Comparison of ENCODE assay signal across 1 cellular context in the genomic region with DNA sequence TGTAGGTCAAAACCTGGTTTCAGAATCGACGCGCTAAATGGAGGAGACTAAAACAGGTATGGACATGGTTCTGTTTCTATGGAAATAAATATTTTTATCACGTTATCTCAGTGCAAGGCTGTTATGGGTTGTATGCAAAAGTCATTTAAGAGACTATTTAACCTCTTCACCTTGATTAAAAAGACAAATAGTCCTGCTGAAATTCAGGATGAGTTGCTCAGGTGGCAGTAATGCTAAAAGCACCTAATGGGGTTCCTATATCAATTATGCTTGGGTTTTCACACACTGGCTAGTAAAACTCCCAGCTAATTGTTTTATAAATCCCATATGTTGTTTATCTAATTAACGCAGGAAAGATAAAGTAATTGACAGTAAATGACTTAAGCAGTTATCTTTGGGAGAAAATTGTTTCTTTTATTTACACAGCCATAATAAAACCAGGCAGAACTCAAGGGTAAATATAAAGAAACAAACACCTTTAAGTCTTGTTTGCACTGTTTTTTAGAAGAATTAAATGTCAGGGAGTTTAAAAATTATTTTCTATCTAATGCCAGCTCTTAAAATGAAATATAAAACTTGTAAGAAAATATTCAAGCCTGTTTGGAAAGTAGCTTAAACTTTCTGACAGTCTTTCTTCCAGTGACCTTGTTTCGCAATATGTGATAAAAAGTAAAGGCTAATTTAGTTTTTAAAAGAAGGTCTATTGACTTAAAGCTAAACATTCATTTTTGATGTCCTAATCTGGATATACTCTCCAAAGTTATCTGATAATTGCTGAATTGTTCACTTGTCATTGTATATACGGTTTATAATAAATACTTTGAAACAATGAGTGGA.
A peak's percentile ranks its signal among the peaks of the same experiment; 100 is the strongest.
TF ChIP-seq lines count a peak whose summit lies in the region.

No MANE protein-coding gene starts in this region.

TF ChIP-seq in H1, 55 proteins besides CTCF, POLR2A, EP300 and RAD21:
- TF ChIP-seq SIRT6 (IDR thresholded peaks at IDR 0.05; ENCODE audit: low read length) (no peak), CEBPB (IDR thresholded peaks at IDR 0.05; ENCODE audit: low read depth, low read length) (peak; percentile 79; the same call in 1 of the 2 replicates), ASH2L (IDR thresholded peaks at IDR 0.05; ENCODE audit: low read length) (peak; percentile 4), CBX5 (IDR thresholded peaks at IDR 0.05; ENCODE audit: low read depth, low read length) (no peak)
